ENCODE assay signal across 2 cellular contexts in the genomic region with DNA sequence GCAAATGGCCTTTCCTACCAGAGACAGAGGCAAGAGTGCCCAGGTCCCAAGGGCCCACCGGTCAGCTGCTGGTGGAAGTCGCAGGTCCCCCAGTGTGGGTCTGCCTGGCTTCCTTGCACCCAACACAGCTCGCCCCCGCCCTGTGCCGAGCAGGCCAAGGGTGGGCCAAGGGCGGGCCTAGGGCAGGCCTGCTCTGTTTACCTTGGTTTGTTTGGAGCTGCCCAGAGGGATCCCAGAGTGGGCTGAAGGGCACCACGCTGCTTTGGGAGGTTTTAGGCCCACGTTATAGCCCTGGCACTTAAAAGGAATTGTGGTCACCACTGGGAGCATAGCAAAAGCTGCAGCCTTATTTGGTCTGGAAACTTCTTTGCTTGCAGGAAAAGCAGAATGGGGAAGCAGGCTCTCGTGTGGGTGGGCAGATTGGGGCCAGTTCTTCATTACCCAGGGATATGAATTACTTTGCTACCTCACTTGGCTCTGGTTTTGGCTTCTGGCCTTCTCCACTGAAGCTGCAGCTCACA.
TF ChIP-seq lines count a peak whose summit lies in the region.

No MANE protein-coding gene starts in this region.

TF ChIP-seq in GM12878, 131 proteins besides CTCF, POLR2A, EP300 and RAD21:
- TF ChIP-seq IKZF1 (conservative IDR thresholded peaks at IDR 0.05): peak; percentile 23; the same call in 1 of the 2 replicates
- TF ChIP-seq MTA2 (IDR thresholded peaks at IDR 0.05; ENCODE audit: low read depth): no peak
- peak; percentile 78; the same call in 1 of the 2 replicates for TF ChIP-seq SPI1 (IDR thresholded peaks at IDR 0.05; ENCODE audit: borderline replicate concordance, insufficient read depth, low read depth, low read length)
- TF ChIP-seq, protein P1, sequence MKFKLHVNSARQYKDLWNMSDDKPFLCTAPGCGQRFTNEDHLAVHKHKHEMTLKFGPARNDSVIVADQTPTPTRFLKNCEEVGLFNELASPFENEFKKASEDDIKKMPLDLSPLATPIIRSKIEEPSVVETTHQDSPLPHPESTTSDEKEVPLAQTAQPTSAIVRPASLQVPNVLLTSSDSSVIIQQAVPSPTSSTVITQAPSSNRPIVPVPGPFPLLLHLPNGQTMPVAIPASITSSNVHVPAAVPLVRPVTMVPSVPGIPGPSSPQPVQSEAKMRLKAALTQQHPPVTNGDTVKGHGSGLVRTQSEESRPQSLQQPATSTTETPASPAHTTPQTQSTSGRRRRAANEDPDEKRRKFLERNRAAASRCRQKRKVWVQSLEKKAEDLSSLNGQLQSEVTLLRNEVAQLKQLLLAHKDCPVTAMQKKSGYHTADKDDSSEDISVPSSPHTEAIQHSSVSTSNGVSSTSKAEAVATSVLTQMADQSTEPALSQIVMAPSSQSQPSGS (IDR thresholded peaks at IDR 0.05; ENCODE audit: low read length): no peak
- no peak for TF ChIP-seq WRNIP1 (IDR thresholded peaks at IDR 0.05; ENCODE audit: borderline replicate concordance, low read depth, low read length)
- TF ChIP-seq RUNX3 (IDR thresholded peaks at IDR 0.05; ENCODE audit: low read length): 0 out of 2 replicates have a peak, but pooled peaks have one; percentile 6
- TF ChIP-seq, protein P2, sequence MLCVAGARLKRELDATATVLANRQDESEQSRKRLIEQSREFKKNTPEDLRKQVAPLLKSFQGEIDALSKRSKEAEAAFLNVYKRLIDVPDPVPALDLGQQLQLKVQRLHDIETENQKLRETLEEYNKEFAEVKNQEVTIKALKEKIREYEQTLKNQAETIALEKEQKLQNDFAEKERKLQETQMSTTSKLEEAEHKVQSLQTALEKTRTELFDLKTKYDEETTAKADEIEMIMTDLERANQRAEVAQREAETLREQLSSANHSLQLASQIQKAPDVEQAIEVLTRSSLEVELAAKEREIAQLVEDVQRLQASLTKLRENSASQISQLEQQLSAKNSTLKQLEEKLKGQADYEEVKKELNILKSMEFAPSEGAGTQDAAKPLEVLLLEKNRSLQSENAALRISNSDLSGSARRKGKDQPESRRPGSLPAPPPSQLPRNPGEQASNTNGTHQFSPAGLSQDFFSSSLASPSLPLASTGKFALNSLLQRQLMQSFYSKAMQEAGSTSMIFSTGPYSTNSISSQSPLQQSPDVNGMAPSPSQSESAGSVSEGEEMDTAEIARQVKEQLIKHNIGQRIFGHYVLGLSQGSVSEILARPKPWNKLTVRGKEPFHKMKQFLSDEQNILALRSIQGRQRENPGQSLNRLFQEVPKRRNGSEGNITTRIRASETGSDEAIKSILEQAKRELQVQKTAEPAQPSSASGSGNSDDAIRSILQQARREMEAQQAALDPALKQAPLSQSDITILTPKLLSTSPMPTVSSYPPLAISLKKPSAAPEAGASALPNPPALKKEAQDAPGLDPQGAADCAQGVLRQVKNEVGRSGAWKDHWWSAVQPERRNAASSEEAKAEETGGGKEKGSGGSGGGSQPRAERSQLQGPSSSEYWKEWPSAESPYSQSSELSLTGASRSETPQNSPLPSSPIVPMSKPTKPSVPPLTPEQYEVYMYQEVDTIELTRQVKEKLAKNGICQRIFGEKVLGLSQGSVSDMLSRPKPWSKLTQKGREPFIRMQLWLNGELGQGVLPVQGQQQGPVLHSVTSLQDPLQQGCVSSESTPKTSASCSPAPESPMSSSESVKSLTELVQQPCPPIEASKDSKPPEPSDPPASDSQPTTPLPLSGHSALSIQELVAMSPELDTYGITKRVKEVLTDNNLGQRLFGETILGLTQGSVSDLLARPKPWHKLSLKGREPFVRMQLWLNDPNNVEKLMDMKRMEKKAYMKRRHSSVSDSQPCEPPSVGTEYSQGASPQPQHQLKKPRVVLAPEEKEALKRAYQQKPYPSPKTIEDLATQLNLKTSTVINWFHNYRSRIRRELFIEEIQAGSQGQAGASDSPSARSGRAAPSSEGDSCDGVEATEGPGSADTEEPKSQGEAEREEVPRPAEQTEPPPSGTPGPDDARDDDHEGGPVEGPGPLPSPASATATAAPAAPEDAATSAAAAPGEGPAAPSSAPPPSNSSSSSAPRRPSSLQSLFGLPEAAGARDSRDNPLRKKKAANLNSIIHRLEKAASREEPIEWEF (IDR thresholded peaks at IDR 0.05; ENCODE audit: insufficient replicate concordance, low read depth, low read length): no peak
- TF ChIP-seq SRF (IDR thresholded peaks at IDR 0.05; ENCODE audit: low read depth in 2 of 2, low read length in 2 of 2): peak in 1 of 2 experiments; percentile 64; a peak in 1 of 4 replicates
- TF ChIP-seq TBL1XR1 (IDR thresholded peaks at IDR 0.05; ENCODE audit: low read depth, low read length): no peak
- 0 out of 2 replicates have a peak, but pooled peaks have one; percentile 9 for TF ChIP-seq IRF4 (IDR thresholded peaks at IDR 0.05; ENCODE audit: low read depth, low read length)

TF ChIP-seq in SK-N-SH, 30 proteins besides CTCF, POLR2A, EP300 and RAD21:
- no peak for TF ChIP-seq RFX5 (IDR thresholded peaks at IDR 0.05; ENCODE audit: low read length)
TF ChIP-seq in SK-N-SH: peak in this region for 0.
